ENCODE assay signal across 10 cellular contexts in the genomic region with DNA sequence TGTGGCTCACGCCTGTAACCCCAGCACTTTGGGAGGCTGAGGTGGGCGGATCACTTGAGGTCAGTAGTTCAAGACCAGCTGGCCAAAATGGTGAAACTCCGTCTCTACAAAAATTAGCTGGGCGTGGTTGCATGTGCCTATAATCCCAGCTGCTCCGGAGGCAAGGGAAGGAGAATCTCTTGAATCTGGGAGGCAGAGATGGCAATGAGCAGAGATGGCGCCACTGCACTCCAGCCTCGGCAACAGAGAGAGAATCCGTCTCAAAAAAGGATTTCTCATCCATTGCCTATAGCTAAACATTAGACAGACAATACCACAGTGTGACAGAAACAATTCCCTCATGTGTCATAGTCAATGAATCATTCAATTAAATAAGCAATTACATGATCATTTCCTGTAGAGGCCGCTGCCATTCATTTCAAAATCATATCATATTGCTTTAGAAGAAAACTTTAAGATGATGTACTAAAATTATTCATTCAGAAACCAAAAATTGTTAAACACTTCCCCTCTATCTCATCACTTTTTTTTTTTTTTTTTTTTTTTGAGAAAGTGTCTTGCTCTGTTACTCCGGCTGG.
A peak's percentile ranks its signal among the peaks of the same experiment; 100 is the strongest.
DNase-seq lines count a peak whose midpoint lies in the region; ATAC-seq and TF ChIP-seq lines count a peak whose summit lies in the region.
"Had no signal": no experiment of that assay in that cellular context is flagged by ENCODE, and none has a peak within 500 bp of the region (broad histone marks: within the 10 kb centered on the region; RNA-seq: fewer than 3 reads in every experiment).

No MANE protein-coding gene starts in this region.

- no peak overlapping the region for H3K4me3 ChIP-seq in cardiac muscle cell
- H3K4me3 ChIP-seq in esophagus muscularis mucosa: no peak overlapping the region
- no peak overlapping the region for H3K4me3 ChIP-seq in upper lobe of right lung
- H3K4me3 ChIP-seq in spleen: no peak overlapping the region
- H3K4me3 ChIP-seq: skin epidermis had no signal

- 66% methylated on average over 10 of the region's 10 CpGs for WGBS in esophagus muscularis mucosa
- 67 to 76% (median 72%) methylated on average over 10 of the region's 10 CpGs for WGBS in spleen, 5 donors

- TF ChIP-seq CTCF in cardiac muscle cell (IDR thresholded peaks at IDR 0.05; ENCODE audit: low read depth, low read length): peak; percentile 16
- no peak for TF ChIP-seq CTCF in esophagus muscularis mucosa (IDR thresholded peaks at IDR 0.05)
- TF ChIP-seq CTCF in upper lobe of right lung (IDR thresholded peaks at IDR 0.05): peak; percentile 7
- TF ChIP-seq CTCF in spleen (IDR thresholded peaks at IDR 0.05 in 8 of 11, conservative IDR thresholded peaks at IDR 0.05 in 3 of 11): no peak

- H3K9me3 ChIP-seq in cardiac muscle cell (ENCODE audit: low read depth) (no peaks in the 10 kb centered on the region), esophagus muscularis mucosa (no peaks in the 10 kb centered on the region), upper lobe of right lung (no peaks in the 10 kb centered on the region), spleen (no peaks in the 10 kb centered on the region)

- H3K36me3 ChIP-seq in cardiac muscle cell (no peaks in the 10 kb centered on the region), esophagus muscularis mucosa (no peaks in the 10 kb centered on the region), upper lobe of right lung (no peaks in the 10 kb centered on the region), spleen (no peaks in the 10 kb centered on the region)

- DNase-seq in cardiac muscle cell (ENCODE audit: low read depth in 1 of 2, low spot score in 1 of 2): peak in 1 of 2 donors; percentile 62
- no peak for DNase-seq in Right ventricle myocardium superior
- DNase-seq in esophagus muscularis mucosa (ENCODE audit: extremely low spot score): peak; percentile 88
- DNase-seq in upper lobe of right lung: no peak
- no peak for DNase-seq in spleen
- DNase-seq in NOMO-1 treated with DMSO at 0.1 percent for 48 hours (lab: John Stamatoyannopoulos, UW; ENCODE audit: unreplicated experiment): no peak
- DNase-seq in mesenteric fat pad (ENCODE audit: low spot score): no peak
- DNase-seq: NCI-H2171 had no signal

- intact Hi-C loops in Right ventricle myocardium superior (cut with DNase I) (no loop called here), esophagus muscularis mucosa (cut with DNase I) (no loop called here), upper lobe of right lung (cut with DNase I) (no loop called here), spleen (cut with DNase I; ENCODE audit: low total_unique reads) (no loop called here)

- TF ChIP-seq EP300 in esophagus muscularis mucosa (IDR thresholded peaks at IDR 0.05): no peak

- TF ChIP-seq POLR2A in esophagus muscularis mucosa (IDR thresholded peaks at IDR 0.05; ENCODE audit: low read depth) (no peak), spleen (IDR thresholded peaks at IDR 0.05) (no peak)

- ATAC-seq in Right ventricle myocardium superior (ENCODE audit: poor library complexity): no peak
- no peak for ATAC-seq in upper lobe of right lung

- H3K27ac ChIP-seq in cardiac muscle cell: no peak overlapping the region
- no peak overlapping the region for H3K27ac ChIP-seq in esophagus muscularis mucosa (replicated peaks in 1 of 4)
- no peak overlapping the region for H3K27ac ChIP-seq in upper lobe of right lung
- H3K27ac ChIP-seq in spleen: no peak overlapping the region
- H3K27ac ChIP-seq: skin epidermis had no signal

- H3K27me3 ChIP-seq in cardiac muscle cell: no peaks in the 10 kb centered on the region
- H3K27me3 ChIP-seq in esophagus muscularis mucosa: no peaks in the 10 kb centered on the region
- H3K27me3 ChIP-seq in upper lobe of right lung: no peaks in the 10 kb centered on the region
- H3K27me3 ChIP-seq in spleen (replicated peaks in 1 of 7): no peaks in the 10 kb centered on the region

- H3K4me1 ChIP-seq in cardiac muscle cell (ENCODE audit: low read depth): no peaks in the 10 kb centered on the region
- no peaks in the 10 kb centered on the region for H3K4me1 ChIP-seq in esophagus muscularis mucosa
- H3K4me1 ChIP-seq in upper lobe of right lung: no peaks in the 10 kb centered on the region
- no peaks in the 10 kb centered on the region for H3K4me1 ChIP-seq in spleen

TF ChIP-seq in PFSK-1, 5 proteins besides CTCF, POLR2A, EP300 and RAD21:
- TF ChIP-seq REST (IDR thresholded peaks at IDR 0.05; ENCODE audit: insufficient read depth in 1 of 2, low read depth in 2 of 2, low read length in 2 of 2) (no peak), POLR2AphosphoS5 (IDR thresholded peaks at IDR 0.05; ENCODE audit: low read depth, low read length) (no peak), SIN3A (IDR thresholded peaks at IDR 0.05; ENCODE audit: borderline replicate concordance, insufficient read depth, low read length) (0 out of 2 replicates have a peak, but pooled peaks have one; percentile 45), TAF1 (IDR thresholded peaks at IDR 0.05; ENCODE audit: borderline replicate concordance, insufficient read depth, low read length) (no peak)

Comparison
In these comparisons a context has a peak if more than half of its experiments do, and no peak if none do; other contexts are left out.
1. CTCF ChIP-seq: peak in cardiac muscle cell (single experiment) and upper lobe of right lung (single experiment); none in esophagus muscularis mucosa (0 of 3) and spleen (0 of 11).